23 cellular contexts compared by ENCODE assay signal in the genomic region with DNA sequence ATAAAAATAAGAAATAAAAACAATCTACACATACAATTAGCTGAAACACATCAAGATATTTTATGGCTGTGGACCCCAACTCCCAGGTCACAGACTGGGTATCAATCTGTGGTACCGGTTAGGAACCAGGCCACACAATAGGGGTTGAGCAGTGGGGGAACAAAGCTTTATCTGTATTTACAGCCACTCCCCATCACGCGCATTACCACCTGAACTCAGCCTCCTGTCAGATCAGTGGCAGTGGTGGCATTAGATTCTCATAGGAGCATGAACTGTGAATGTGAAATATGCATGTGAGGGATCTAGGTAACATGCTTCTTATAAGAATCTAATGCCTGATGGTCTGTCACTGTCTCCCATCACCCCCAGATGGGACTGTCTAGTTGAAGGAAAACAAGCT.
"Had no signal": no experiment of that assay in that cellular context is flagged by ENCODE, and none has a peak within 500 bp of the region (broad histone marks: within the 10 kb centered on the region; RNA-seq: fewer than 3 reads in every experiment).

No MANE protein-coding gene starts in this region.

- DNase-seq: colonic mucosa; cortex of kidney; dermis blood vessel endothelial cell; dorsolateral prefrontal cortex; effector CD4-positive, alpha-beta T cell; effector CD8-positive, alpha-beta T cell; effector memory CD4-positive, alpha-beta T cell; effector memory CD8-positive, alpha-beta T cell; endodermal cell; erythroblast; esophagus squamous epithelium; foreskin fibroblast; foreskin keratinocyte; foreskin melanocyte; gastrocnemius medialis; glutamatergic neuron; head of caudate nucleus; heart left ventricle; heart right ventricle had no signal

- H3K36me3 ChIP-seq: colonic mucosa, esophagus muscularis mucosa, esophagus squamous epithelium, gastrocnemius medialis, gastroesophageal sphincter, heart left ventricle, heart right ventricle had no signal

- H3K9me3 ChIP-seq: colonic mucosa, gastrocnemius medialis had no signal

- H3K27ac ChIP-seq: colonic mucosa, coronary artery, dorsolateral prefrontal cortex, epithelial cell of prostate, esophagus muscularis mucosa, esophagus squamous epithelium, foreskin keratinocyte, gastrocnemius medialis, gastroesophageal sphincter, heart left ventricle, heart right ventricle had no signal

- H3K4me3 ChIP-seq: colonic mucosa, coronary artery, dorsolateral prefrontal cortex, esophagus muscularis mucosa, esophagus squamous epithelium, gastrocnemius medialis, gastroesophageal sphincter, heart left ventricle, heart right ventricle had no signal

- H3K4me1 ChIP-seq: colonic mucosa, esophagus muscularis mucosa, esophagus squamous epithelium, foreskin keratinocyte, gastrocnemius medialis, gastroesophageal sphincter, heart left ventricle, heart right ventricle had no signal
